In the genomic region with DNA sequence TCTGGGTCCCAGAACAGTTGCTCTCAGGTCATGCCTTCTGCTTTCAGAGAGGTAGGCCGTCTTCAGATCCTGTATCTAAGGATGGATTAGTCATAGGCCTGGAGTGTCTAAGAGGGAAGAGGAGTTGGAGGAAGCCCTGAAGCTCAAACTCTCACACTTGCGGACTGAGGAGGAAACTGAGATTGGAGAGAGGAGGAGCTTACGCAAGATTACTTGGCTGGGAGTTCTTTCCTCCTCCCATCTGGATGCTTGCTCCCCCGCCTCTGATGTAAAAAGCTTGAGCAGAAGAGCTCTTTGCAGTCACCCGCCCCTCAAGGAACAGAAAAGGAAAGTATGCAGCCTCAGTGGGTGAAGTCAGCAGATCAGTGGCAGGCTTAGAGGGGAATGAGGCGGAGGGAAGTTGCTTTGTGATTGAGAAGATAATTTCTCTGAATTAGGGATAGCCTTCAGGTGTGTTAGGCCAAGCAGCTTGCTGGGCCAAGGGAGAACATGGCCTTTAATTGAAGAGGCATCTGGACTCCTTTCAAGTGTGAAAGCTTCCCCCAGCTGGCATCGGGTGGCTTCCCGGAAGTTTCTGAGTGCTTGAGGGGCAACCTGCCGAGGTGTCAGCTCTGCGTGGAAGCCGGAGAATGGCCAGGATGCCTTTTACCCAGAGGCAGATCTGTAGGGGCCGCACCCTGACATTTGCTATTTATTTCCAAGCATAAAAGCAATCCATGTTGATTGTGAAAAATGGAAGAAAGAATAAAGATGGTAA, we compare ENCODE assay signal across 1 cellular context.
TF ChIP-seq lines count a peak whose summit lies in the region.

No MANE protein-coding gene starts in this region.

TF ChIP-seq in HCT116, 20 proteins besides CTCF, POLR2A, EP300 and RAD21 (continued from another document):
- TF ChIP-seq REST (IDR thresholded peaks at IDR 0.05; ENCODE audit: low read depth), result no peak
- no peak for TF ChIP-seq JUND (IDR thresholded peaks at IDR 0.05)
